ENCODE assay signal across 28 cellular contexts in genomic region chr17:37060966-37061365, GRCh38.
"Had no signal": no experiment of that assay in that cellular context is flagged by ENCODE, and none has a peak within 500 bp of the region (broad histone marks: within the 10 kb centered on the region; RNA-seq: fewer than 3 reads in every experiment).

No MANE protein-coding gene starts in this region.

- H3K4me2 ChIP-seq: smooth muscle cell had no signal

- H3K27ac Mint-ChIP-seq: activated B cell treated with CpG ODN at 0.5 μM for 24 hours; activated naive CD4-positive, alpha-beta T cell treated with anti-CD3 and anti-CD28 coated beads, Interleukin-2, amount 50 U/mL, for 72 hours; activated T-cell treated with anti-CD3 and anti-CD28 coated beads, Interleukin-2, amount 50 U/mL, for 72 hours; stimulated activated memory B cell treated with anti-CD40 and anti-IgM and Interleukin-4, amounts not matched to agents 10 μg/mL and 1 μg/mL and 100 μg/mL, for 72 hours; stimulated activated naive CD8-positive, alpha-beta T cell treated with anti-CD3 and anti-CD28 coated beads, Interleukin-15, amount 100 ng/mL, for 72 hours; T-helper 1 cell treated with Interleukin-12 subunit alpha and Interleukin-12 subunit beta and Interleukin-4 antibody, amounts not matched to agents 30 μg/mL and 1 μg/mL, for 36 hours had no signal

- H3K27me3 Mint-ChIP-seq: activated B cell treated with CpG ODN at 0.5 μM for 24 hours had no signal

- ATAC-seq: activated naive CD4-positive, alpha-beta T cell treated with anti-CD3 and anti-CD28 coated beads, Interleukin-2, amount 50 U/mL, for 72 hours; activated T-cell treated with anti-CD3 and anti-CD28 coated beads, Interleukin-2, amount 50 U/mL, for 72 hours; gastroesophageal sphincter; pancreas; stimulated activated memory B cell treated with anti-CD40 and anti-IgM and Interleukin-4, amounts not matched to agents 10 μg/mL and 1 μg/mL and 100 μg/mL, for 72 hours; stimulated activated naive CD8-positive, alpha-beta T cell treated with anti-CD3 and anti-CD28 coated beads, Interleukin-15, amount 100 ng/mL, for 72 hours had no signal

- H3K4me3 Mint-ChIP-seq: activated B cell treated with CpG ODN at 0.5 μM for 24 hours; activated T-cell treated with anti-CD3 and anti-CD28 coated beads, Interleukin-2, amount 50 U/mL, for 72 hours; stimulated activated memory B cell treated with anti-CD40 and anti-IgM and Interleukin-4, amounts not matched to agents 10 μg/mL and 1 μg/mL and 100 μg/mL, for 72 hours; stimulated activated naive CD8-positive, alpha-beta T cell treated with anti-CD3 and anti-CD28 coated beads, Interleukin-15, amount 100 ng/mL, for 72 hours; T-helper 1 cell treated with Interleukin-12 subunit alpha and Interleukin-12 subunit beta and Interleukin-4 antibody, amounts not matched to agents 30 μg/mL and 1 μg/mL, for 36 hours had no signal

- H3K27ac ChIP-seq: gastroesophageal sphincter, left ventricle myocardium inferior, pancreas, prostate gland, sigmoid colon, upper lobe of left lung, vagina had no signal

- H3K4me3 ChIP-seq: gastroesophageal sphincter, left ventricle myocardium inferior, lung, pancreas, prostate gland, sigmoid colon, smooth muscle cell, upper lobe of left lung, vagina had no signal

- H3K4me1 ChIP-seq: left ventricle myocardium inferior, pancreas, prostate gland, sigmoid colon, upper lobe of left lung, vagina had no signal

- H3K9me3 ChIP-seq: gastroesophageal sphincter, left ventricle myocardium inferior, pancreas, prostate gland, sigmoid colon, upper lobe of left lung, vagina had no signal

- DNase-seq: activated B cell treated with CpG ODN at 0.5 μM for 24 hours; activated naive CD4-positive, alpha-beta T cell; activated T-cell treated with anti-CD3 and anti-CD28 coated beads for 4 hours; activated T-cell treated with anti-CD3 and anti-CD28 coated beads, Interleukin-2, amount 50 U/mL, for 72 hours; dermis blood vessel endothelial cell; effector CD8-positive, alpha-beta T cell; head of caudate nucleus; left ventricle myocardium inferior; nucleus accumbens; pancreas; retina; sigmoid colon; stimulated activated CD4-positive, alpha-beta T cell treated with anti-CD3 and anti-CD28 coated beads, Interleukin-1b, Interleukin-23, amount 100 ng/mL, for 48 hours; stimulated activated CD4-positive, alpha-beta T cell treated with anti-CD3 and anti-CD28 coated beads, Interleukin-4, amount 100 ng/mL, for 4 hours; stimulated activated CD8-positive, alpha-beta memory T cell treated with anti-CD3 and anti-CD28 coated beads, Interleukin-4, amount 100 ng/mL, for 48 hours; stimulated activated naive CD8-positive, alpha-beta T cell treated with anti-CD3 and anti-CD28 coated beads, Interleukin-15, amount 100 ng/mL, for 72 hours; substantia nigra; SW 1271; T1000; upper lobe of left lung had no signal

- H3K27me3 ChIP-seq: pancreas, upper lobe of left lung, vagina had no signal

- H3K36me3 Mint-ChIP-seq: activated naive CD4-positive, alpha-beta T cell treated with anti-CD3 and anti-CD28 coated beads, Interleukin-2, amount 50 U/mL, for 72 hours had no signal

- H3K9me3 Mint-ChIP-seq: activated B cell treated with CpG ODN at 0.5 μM for 24 hours; activated naive CD4-positive, alpha-beta T cell treated with anti-CD3 and anti-CD28 coated beads, Interleukin-2, amount 50 U/mL, for 72 hours; activated T-cell treated with anti-CD3 and anti-CD28 coated beads, Interleukin-2, amount 50 U/mL, for 72 hours; stimulated activated memory B cell treated with anti-CD40 and anti-IgM and Interleukin-4, amounts not matched to agents 10 μg/mL and 1 μg/mL and 100 μg/mL, for 72 hours; stimulated activated naive CD8-positive, alpha-beta T cell treated with anti-CD3 and anti-CD28 coated beads, Interleukin-15, amount 100 ng/mL, for 72 hours; T-helper 1 cell treated with Interleukin-12 subunit alpha and Interleukin-12 subunit beta and Interleukin-4 antibody, amounts not matched to agents 30 μg/mL and 1 μg/mL, for 36 hours had no signal

- H3K4me1 Mint-ChIP-seq: activated B cell treated with CpG ODN at 0.5 μM for 24 hours; stimulated activated memory B cell treated with anti-CD40 and anti-IgM and Interleukin-4, amounts not matched to agents 10 μg/mL and 1 μg/mL and 100 μg/mL, for 72 hours; stimulated activated naive CD8-positive, alpha-beta T cell treated with anti-CD3 and anti-CD28 coated beads, Interleukin-15, amount 100 ng/mL, for 72 hours had no signal
